19 cellular contexts compared by ENCODE assay signal in genomic region chr20:24828992-24829648, GRCh38.
"Had no signal": no experiment of that assay in that cellular context is flagged by ENCODE, and none has a peak within 500 bp of the region (broad histone marks: within the 10 kb centered on the region; RNA-seq: fewer than 3 reads in every experiment).

No MANE protein-coding gene starts in this region.

- H3K27ac ChIP-seq: dorsolateral prefrontal cortex, hepatocyte, neutrophil, ovary, stomach, thoracic aorta, transverse colon had no signal

- H3K9me3 Mint-ChIP-seq: nephron progenitor cell had no signal

- H3K4me3 ChIP-seq: dorsolateral prefrontal cortex, hepatocyte, ovary, smooth muscle cell, stomach, thoracic aorta, transverse colon had no signal

- H3K4me2 ChIP-seq: hepatocyte, smooth muscle cell had no signal

- H3K36me3 ChIP-seq: neutrophil, ovary, stomach, thoracic aorta, transverse colon had no signal

- DNase-seq: cortex of kidney; effector CD8-positive, alpha-beta T cell; foreskin melanocyte; head of caudate nucleus; left colon; mesendoderm; naive B cell; nephron progenitor cell; ovary; right cardiac atrium; stimulated activated CD4-positive, alpha-beta T cell treated with anti-CD3 and anti-CD28 coated beads, Interleukin-2, amount 100 ng/mL, for 48 hours; stomach; substantia nigra; transverse colon had no signal

- H3K9me3 ChIP-seq: neutrophil, ovary, thoracic aorta, transverse colon had no signal

- H3K4me1 Mint-ChIP-seq: naive B cell, nephron progenitor cell had no signal

- H2AFZ ChIP-seq: hepatocyte had no signal

- ATAC-seq: left colon, right cardiac atrium had no signal

- H3K36me3 Mint-ChIP-seq: naive B cell had no signal

- H3K4me3 Mint-ChIP-seq: naive B cell, nephron progenitor cell had no signal

- H3K79me2 ChIP-seq: hepatocyte had no signal

- H3K27ac Mint-ChIP-seq: naive B cell, nephron progenitor cell had no signal

- H3K4me1 ChIP-seq: stomach, transverse colon had no signal

- H3K27me3 ChIP-seq: dorsolateral prefrontal cortex, hepatocyte, neutrophil, ovary, stomach, transverse colon had no signal
